In the genomic region with DNA sequence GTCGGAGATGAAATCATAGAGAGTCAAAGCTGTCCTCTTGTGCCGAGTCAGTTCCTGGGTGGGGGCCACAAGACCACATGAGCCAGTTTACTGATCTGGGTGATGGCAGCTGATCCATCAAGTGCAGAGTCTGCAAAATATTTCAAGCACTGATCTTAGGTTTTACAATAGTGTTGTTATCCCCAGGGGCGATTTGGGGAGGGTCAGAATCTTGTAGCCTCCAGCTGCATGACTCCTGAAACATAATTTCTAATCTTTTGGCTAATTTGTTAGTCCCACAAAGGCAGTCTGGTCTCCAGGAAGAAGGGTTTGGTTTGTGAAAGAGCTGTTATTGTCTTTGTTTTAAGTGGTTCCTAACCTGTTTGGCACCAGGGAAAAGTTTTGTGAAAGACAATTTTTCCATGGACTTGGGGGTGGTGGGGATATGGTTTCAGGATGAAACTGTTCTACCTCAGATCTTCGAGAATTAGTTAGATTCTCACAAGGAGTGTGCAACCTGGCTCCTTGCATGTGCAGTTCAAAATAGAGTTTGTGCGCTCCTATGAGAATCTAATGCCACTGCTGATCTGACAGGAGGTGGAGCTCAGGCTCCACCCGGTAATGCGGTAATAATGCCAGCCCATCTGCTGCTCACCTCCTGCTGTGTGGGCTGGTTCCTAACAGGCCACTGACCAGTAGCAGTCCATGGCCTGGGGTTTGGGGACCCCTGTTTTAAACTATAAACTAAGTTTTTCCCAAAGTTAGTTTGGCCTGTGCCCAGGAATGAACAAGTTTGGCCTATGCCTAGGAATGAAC, we compare ENCODE assay signal across 14 cellular contexts. TPM values are rescaled to one million over a fixed set of nuclear protein-coding genes. Genes with fewer than 3 reads are reported as not detected.
DNase-seq lines count a peak whose midpoint lies in the region; ATAC-seq and TF ChIP-seq lines count a peak whose summit lies in the region.
"Had no signal": no experiment of that assay in that cellular context is flagged by ENCODE, and none has a peak within 500 bp of the region (broad histone marks: within the 10 kb centered on the region; RNA-seq: fewer than 3 reads in every experiment).

No MANE protein-coding gene starts in this region.

- H3K27ac ChIP-seq in OCI-LY7 (ENCODE audit: low read depth, low read length, poor library complexity, severe bottlenecking) = no peak overlapping the region
- H3K27ac ChIP-seq: ovary, tibial nerve had no signal

- H3K4me1 ChIP-seq in OCI-LY7 (ENCODE audit: insufficient read depth, low read length, poor library complexity, severe bottlenecking) = peaks cover 10% of the 10 kb centered on the region

- peak overlapping the region; percentile 26 for H3K27ac Mint-ChIP-seq in dendritic cell treated with granulocyte-macrophage colony-stimulating factor and Interleukin-4, amounts not matched to agents 40 ng/mL and 50 ng/mL, for 4 days
- peak overlapping the region; percentile 33 for H3K27ac Mint-ChIP-seq in memory B cell

- ATAC-seq in Right ventricle myocardium inferior = peak; percentile 83
- ATAC-seq in memory B cell (ENCODE audit: low read depth) = no peak
- no peak for ATAC-seq in HG02938 (IDR thresholded peaks at IDR 0.05; ENCODE audit: unreplicated experiment)

- POLR2A ChIA-PET in OCI-LY7 (lab: Charles Lee) = interaction anchor here (0.6 to 1.3 kb wide), 2 partner anchors 14 to 29 kb away, joined by 3 to 4 read pairs; partner anchors contain the start of gene METAP1

- peaks cover 32% of the 10 kb centered on the region for H3K36me3 Mint-ChIP-seq in dendritic cell treated with granulocyte-macrophage colony-stimulating factor and Interleukin-4, amounts not matched to agents 40 ng/mL and 50 ng/mL, for 4 days (ENCODE audit: low read depth)
- H3K36me3 Mint-ChIP-seq in memory B cell = peaks cover 14% of the 10 kb centered on the region

- intact Hi-C loops in Right ventricle myocardium inferior (cut with DNase I) (no loop called here), cardiac septum (cut with DNase I) (no loop called here), OCI-LY7 (cut with micrococcal nuclease; ENCODE audit: unreplicated experiment) (no loop called here)
- intact Hi-C loops in dendritic cell treated with granulocyte-macrophage colony-stimulating factor and Interleukin-4, amounts not matched to agents 40 ng/mL and 50 ng/mL, for 4 days (cut with micrococcal nuclease) = no loop called here

- peaks cover 28% of the 10 kb centered on the region for H3K9me3 Mint-ChIP-seq in dendritic cell treated with granulocyte-macrophage colony-stimulating factor and Interleukin-4, amounts not matched to agents 40 ng/mL and 50 ng/mL, for 4 days
- peaks cover 8% of the 10 kb centered on the region for H3K9me3 Mint-ChIP-seq in memory B cell

- no peak for TF ChIP-seq CTCF in OCI-LY7 (conservative IDR thresholded peaks at IDR 0.05; ENCODE audit: low read length)

- no peak overlapping the region for H3K4me3 Mint-ChIP-seq in dendritic cell treated with granulocyte-macrophage colony-stimulating factor and Interleukin-4, amounts not matched to agents 40 ng/mL and 50 ng/mL, for 4 days
- no peak overlapping the region for H3K4me3 Mint-ChIP-seq in memory B cell

- DNase-seq in Right ventricle myocardium inferior (ENCODE audit: missing footprints) (no peak), cardiac septum (ENCODE audit: low spot score) (no peak), memory B cell (ENCODE audit: low spot score in 2 of 2) (no peak), NCI-H1105 (lab: John Stamatoyannopoulos, UW) (no peak), OCI-LY7 (ENCODE audit: low spot score) (no peak)
- no peak for DNase-seq in stimulated activated CD4-positive, alpha-beta T cell treated with anti-CD3 and anti-CD28 coated beads, Interleukin-15, amount 100 ng/mL, for 24 hours
- DNase-seq: activated CD4-positive, CD25-positive, alpha-beta regulatory T cell; activated gamma-delta T cell; NCI-H1694 treated with DMSO at 0.1 percent for 48 hours; ovary; RPMI8226 had no signal

- no peak overlapping the region for H2AFZ ChIP-seq in OCI-LY7 (ENCODE audit: low read length)

- CTCF ChIA-PET in OCI-LY7 (lab: Charles Lee; ENCODE audit: unreplicated experiment) = no interaction called here

- H4K20me1 ChIP-seq in OCI-LY7 (ENCODE audit: insufficient read depth, low read length) = peaks cover 7% of the 10 kb centered on the region

- H3K79me2 ChIP-seq in OCI-LY7 (ENCODE audit: insufficient read depth, low read depth, low read length) = peaks cover 92% of the 10 kb centered on the region

- peaks cover 18% of the 10 kb centered on the region for H3K9me3 ChIP-seq in OCI-LY7 (ENCODE audit: low read length)
- H3K9me3 ChIP-seq: ovary had no signal

- H3K36me3 ChIP-seq in OCI-LY7 (ENCODE audit: insufficient read depth, low read length) = peaks cover 44% of the 10 kb centered on the region
- H3K36me3 ChIP-seq: ovary had no signal

- no peaks in the 10 kb centered on the region for H3K27me3 Mint-ChIP-seq in dendritic cell treated with granulocyte-macrophage colony-stimulating factor and Interleukin-4, amounts not matched to agents 40 ng/mL and 50 ng/mL, for 4 days
- H3K27me3 Mint-ChIP-seq in memory B cell = no peaks in the 10 kb centered on the region

- no peak overlapping the region for H3K4me3 ChIP-seq in OCI-LY7 (ENCODE audit: low read depth, low read length, poor library complexity, severe bottlenecking)
- H3K4me3 ChIP-seq: ovary, tibial nerve had no signal

- H3K9me2 ChIP-seq in OCI-LY7 (ENCODE audit: insufficient read depth, low read length) = no peaks in the 10 kb centered on the region

- H3K4me2 ChIP-seq in OCI-LY7 (ENCODE audit: low read length) = no peak overlapping the region

- BruUV-seq in OCI-LY7 (replicated peaks; lab: Mats Ljungman, UMichigan) = no TSS peak

- H3K4me1 Mint-ChIP-seq in dendritic cell treated with granulocyte-macrophage colony-stimulating factor and Interleukin-4, amounts not matched to agents 40 ng/mL and 50 ng/mL, for 4 days (ENCODE audit: low read depth) = peaks cover 52% of the 10 kb centered on the region
- peaks cover 44% of the 10 kb centered on the region for H3K4me1 Mint-ChIP-seq in memory B cell

RNA-seq across cellular contexts. Expression of gene METAP1, which starts 29.2 kb away (rescaled TPM):
- 67.4 TPM for total RNA-seq in Right ventricle myocardium inferior
- 56.2 TPM for total RNA-seq in cardiac septum
- 42.6 and 46.8 TPM in 2 replicates for total RNA-seq in OCI-LY7 (2014; rRNA removed; shearing (Covaris generic))
- 52.8 and 53.6 TPM in 2 replicates for total RNA-seq in OCI-LY7 (2022)
